In the genomic region with DNA sequence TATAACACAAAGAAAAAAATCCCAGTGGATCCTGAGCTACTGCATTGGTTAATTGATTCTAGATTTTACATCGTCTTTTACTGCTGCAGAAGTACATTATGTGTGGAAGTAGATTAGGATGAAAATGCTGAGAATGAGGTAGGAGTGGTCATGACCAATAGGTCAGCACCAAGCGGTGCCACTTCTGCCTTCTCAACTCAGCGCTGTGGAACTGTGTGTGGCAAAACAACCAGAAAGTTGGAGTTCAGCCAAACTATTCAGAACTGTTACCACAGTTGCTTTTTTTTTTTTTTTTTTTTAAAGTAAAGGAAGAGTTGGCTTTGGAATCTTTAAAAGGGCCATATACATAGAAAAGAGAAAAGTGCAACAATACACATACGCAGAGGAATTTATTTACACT, we compare ENCODE assay signal across 10 cellular contexts. TPM values are rescaled to one million over a fixed set of nuclear protein-coding genes. Genes with fewer than 3 reads are reported as not detected.
DNase-seq lines count a peak whose midpoint lies in the region; ATAC-seq and TF ChIP-seq lines count a peak whose summit lies in the region.
"Had no signal": no experiment of that assay in that cellular context is flagged by ENCODE, and none has a peak within 500 bp of the region (broad histone marks: within the 10 kb centered on the region; RNA-seq: fewer than 3 reads in every experiment).

No MANE protein-coding gene starts in this region.

- H4K91ac ChIP-seq in IMR-90 (ENCODE audit: insufficient read depth, low read depth, low read length), result no peak overlapping the region

- no peaks in the 10 kb centered on the region for H3K4me1 ChIP-seq in IMR-90 (ENCODE audit: control insufficient read depth, insufficient read depth, low read length)
- no peaks in the 10 kb centered on the region for H3K4me1 ChIP-seq in sigmoid colon
- H3K4me1 ChIP-seq in prostate gland (replicated peaks), result no peaks in the 10 kb centered on the region

- H4K20me1 ChIP-seq in IMR-90 (ENCODE audit: insufficient read depth, low read length), result no peaks in the 10 kb centered on the region

- intact Hi-C loops in IMR-90 (cut with micrococcal nuclease) (no loop called here), posterior vena cava (cut with DNase I) (no loop called here), sigmoid colon (cut with DNase I) (no loop called here), prostate gland (cut with DNase I) (no loop called here)

- ATAC-seq in IMR-90 (ENCODE audit: low read depth), result no peak; the same call in 1 of the 2 replicates

- in situ Hi-C loops in IMR-90 (cut with MboI; ENCODE audit: low sequenced_read_pairs), result no loop called here

- no peak overlapping the region for H3K23ac ChIP-seq in IMR-90 (ENCODE audit: low read depth, low read length)

- dilution Hi-C loops in IMR-90 (cut with HindIII; ENCODE audit: low sequenced_read_pairs, unreplicated experiment), result no loop called here

- no peak overlapping the region for H3K9ac ChIP-seq in IMR-90 (ENCODE audit: low read depth, low read length)

- no peak for TF ChIP-seq EP300 in sigmoid colon (IDR thresholded peaks at IDR 0.05)

- H2AK5ac ChIP-seq in IMR-90 (ENCODE audit: low read depth, low read length), result no peak overlapping the region

- no peak overlapping the region for H2BK5ac ChIP-seq in IMR-90 (ENCODE audit: low read depth, low read length, poor library complexity, severe bottlenecking)

- no peaks in the 10 kb centered on the region for H3K9me1 ChIP-seq in IMR-90 (ENCODE audit: insufficient read depth, low read length)

- peak; percentile 28 for DNase-seq in IMR-90
- DNase-seq in NCI-H748 (lab: John Stamatoyannopoulos, UW; ENCODE audit: unreplicated experiment), result peak; percentile 85
- DNase-seq in fibroblast of gingiva (ENCODE audit: low read depth), result peak; percentile 49
- peak; percentile 63 for DNase-seq in posterior vena cava (ENCODE audit: low spot score)
- DNase-seq in sigmoid colon, result no peak
- DNase-seq in NCI-H1436 (lab: John Stamatoyannopoulos, UW), result no peak
- no peak for DNase-seq in prostate gland (ENCODE audit: low spot score)
- DNase-seq: activated CD4-positive, alpha-beta T cell treated with anti-CD3 and anti-CD28 coated beads, Interleukin-2, amount 50 U/mL, for 48 hours; stomach had no signal

- no peak overlapping the region for H3K4ac ChIP-seq in IMR-90 (ENCODE audit: low read depth, low read length)

- no TSS peak for BruUV-seq in IMR-90 (replicated peaks; lab: Mats Ljungman, UMichigan)

- TF ChIP-seq RAD21 in IMR-90 (IDR thresholded peaks at IDR 0.05; ENCODE audit: low read length), result no peak

- H3K18ac ChIP-seq in IMR-90 (ENCODE audit: low read depth, low read length), result no peak overlapping the region

- no peak overlapping the region for H2BK120ac ChIP-seq in IMR-90 (ENCODE audit: low read depth, low read length)

- 60% methylated on average over 1 of the region's 4 CpGs; no CpG with 5 or more reads in 1 of the 2 experiments for WGBS in IMR-90 (ENCODE audit: extremely low coverage in 2 of 2, insufficient read length in 1 of 2), 2 experiments
- 29 to 61% methylated on average over 4 of the region's 4 CpGs for WGBS in sigmoid colon, 2 donors
- 42% methylated on average over 4 of the region's 4 CpGs for WGBS in prostate gland

- no peak overlapping the region for H3K4me3 ChIP-seq in IMR-90 (ENCODE audit: insufficient read depth, low read depth, low read length)
- H3K4me3 ChIP-seq in sigmoid colon, result no peak overlapping the region
- H3K4me3 ChIP-seq in prostate gland, result no peak overlapping the region
- H3K4me3 ChIP-seq: smooth muscle cell, stomach had no signal

- H2AFZ ChIP-seq in IMR-90 (replicated peaks; ENCODE audit: low read length, poor library complexity), result no peak overlapping the region

- H2BK20ac ChIP-seq in IMR-90 (ENCODE audit: low read depth, low read length), result no peak overlapping the region

- H3K36me3 ChIP-seq in IMR-90 (ENCODE audit: control insufficient read depth, insufficient read depth, low read length), result no peaks in the 10 kb centered on the region
- H3K36me3 ChIP-seq in sigmoid colon, result no peaks in the 10 kb centered on the region
- no peaks in the 10 kb centered on the region for H3K36me3 ChIP-seq in prostate gland
- H3K36me3 ChIP-seq: stomach had no signal

- no peak overlapping the region for H3K4me2 ChIP-seq in IMR-90 (ENCODE audit: low read depth, low read length)
- H3K4me2 ChIP-seq: smooth muscle cell had no signal

- no peak overlapping the region for H3K56ac ChIP-seq in IMR-90 (ENCODE audit: extremely low read depth, insufficient read depth, low read length)

- no peak for TF ChIP-seq POLR2A in IMR-90 (IDR thresholded peaks at IDR 0.05; ENCODE audit: low read depth, low read length)
- TF ChIP-seq POLR2A in sigmoid colon (IDR thresholded peaks at IDR 0.05), result no peak
- no peak for TF ChIP-seq POLR2A in prostate gland (IDR thresholded peaks at IDR 0.05)

- H3K14ac ChIP-seq in IMR-90 (replicated peaks; ENCODE audit: low read depth, low read length), result no peak overlapping the region

- no peak overlapping the region for H4K5ac ChIP-seq in IMR-90 (ENCODE audit: low read depth, low read length)

- TF ChIP-seq CTCF in IMR-90 (conservative IDR thresholded peaks at IDR 0.05; ENCODE audit: low read depth, low read length), result no peak
- no peak for TF ChIP-seq CTCF in sigmoid colon (IDR thresholded peaks at IDR 0.05)
- no peak for TF ChIP-seq CTCF in prostate gland (IDR thresholded peaks at IDR 0.05)

- H4K8ac ChIP-seq in IMR-90 (ENCODE audit: low read depth in 2 of 2, low read length in 2 of 2), result no peak overlapping the region

- no peaks in the 10 kb centered on the region for H3K27me3 ChIP-seq in IMR-90 (ENCODE audit: control insufficient read depth, insufficient read depth, low read length)
- no peaks in the 10 kb centered on the region for H3K27me3 ChIP-seq in sigmoid colon
- no peaks in the 10 kb centered on the region for H3K27me3 ChIP-seq in prostate gland (replicated peaks; ENCODE audit: insufficient read depth)
- H3K27me3 ChIP-seq: stomach had no signal

- POLR2A ChIA-PET in IMR-90 (lab: Charles Lee; ENCODE audit: unreplicated experiment), result no interaction called here

- H2AK9ac ChIP-seq in IMR-90 (replicated peaks; ENCODE audit: low read depth, low read length, poor library complexity), result no peak overlapping the region

- CTCF ChIA-PET in IMR-90 (lab: Yijun Ruan, JAX), result no interaction called here

- no peak overlapping the region for H2BK15ac ChIP-seq in IMR-90 (ENCODE audit: low read depth, low read length)

- no peaks in the 10 kb centered on the region for H3K79me1 ChIP-seq in IMR-90 (ENCODE audit: low read depth in 1 of 2, low read length in 2 of 2)

- H3K27ac ChIP-seq in IMR-90 (ENCODE audit: insufficient read depth, low read length), result no peak overlapping the region
- H3K27ac ChIP-seq in sigmoid colon, result no peak overlapping the region
- no peak overlapping the region for H3K27ac ChIP-seq in prostate gland
- H3K27ac ChIP-seq: stomach had no signal

- H3K9me3 ChIP-seq in IMR-90 (ENCODE audit: control insufficient read depth, insufficient read depth, low read length) (no peaks in the 10 kb centered on the region), sigmoid colon (peaks cover 0 to 4% (median 2%) of the 10 kb centered on the region in 4 donors), prostate gland (no peaks in the 10 kb centered on the region)
- H3K9me3 ChIP-seq: stomach had no signal

TF ChIP-seq in IMR-90, 13 proteins besides CTCF, POLR2A, EP300 and RAD21:
- no peak for TF ChIP-seq MAFK (IDR thresholded peaks at IDR 0.05; ENCODE audit: low read depth, low read length)
- no peak for TF ChIP-seq CHD1 (IDR thresholded peaks at IDR 0.05; ENCODE audit: low read depth, low read length)
- no peak for TF ChIP-seq FOS (IDR thresholded peaks at IDR 0.05; ENCODE audit: low read depth, low read length)
- no peak for TF ChIP-seq MXI1 (IDR thresholded peaks at IDR 0.05; ENCODE audit: borderline replicate concordance, low read depth, low read length)
- no peak for TF ChIP-seq BHLHE40 (IDR thresholded peaks at IDR 0.05; ENCODE audit: low read depth, low read length)
- TF ChIP-seq, protein P1, sequence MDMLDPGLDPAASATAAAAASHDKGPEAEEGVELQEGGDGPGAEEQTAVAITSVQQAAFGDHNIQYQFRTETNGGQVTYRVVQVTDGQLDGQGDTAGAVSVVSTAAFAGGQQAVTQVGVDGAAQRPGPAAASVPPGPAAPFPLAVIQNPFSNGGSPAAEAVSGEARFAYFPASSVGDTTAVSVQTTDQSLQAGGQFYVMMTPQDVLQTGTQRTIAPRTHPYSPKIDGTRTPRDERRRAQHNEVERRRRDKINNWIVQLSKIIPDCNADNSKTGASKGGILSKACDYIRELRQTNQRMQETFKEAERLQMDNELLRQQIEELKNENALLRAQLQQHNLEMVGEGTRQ (IDR thresholded peaks at IDR 0.05; ENCODE audit: low read depth, low read length), result no peak
- no peak for TF ChIP-seq RCOR1 (IDR thresholded peaks at IDR 0.05; ENCODE audit: insufficient replicate concordance, low read length)
- TF ChIP-seq SMC3 (IDR thresholded peaks at IDR 0.05; ENCODE audit: low read depth, low read length), result no peak
- no peak for TF ChIP-seq MAZ (IDR thresholded peaks at IDR 0.05; ENCODE audit: borderline replicate concordance, low read depth, low read length)
- no peak for TF ChIP-seq ELK1 (IDR thresholded peaks at IDR 0.05; ENCODE audit: borderline replicate concordance, low read depth, low read length)
TF ChIP-seq in IMR-90: peak in this region for 0.

RNA-seq across cellular contexts. Expression of gene POU5F2, which starts 24.2 kb away (rescaled TPM):
- total RNA-seq in IMR-90 (2012; rRNA removed) (1.1 and 1.4 TPM in 2 replicates), posterior vena cava (1 to 10 TPM; 2.0 to 2.4 TPM), sigmoid colon (1 to 10 TPM; 2.5 to 6.1 (median 3.2) TPM), prostate gland (1 to 10 TPM; 1.7 to 3.2 TPM)
- polyA plus RNA-seq in IMR-90 (2012; rRNA removed) (0.02 TPM in 1 of 2 replicates, not detected in the other), sigmoid colon (under 1 TPM in 2 of 3 donors, not detected in 1; under 0.01 to 0.17 TPM)
- not detected in 2 replicates for polyA plus RNA-seq in IMR-90 (2012; cell fraction: cytosol; rRNA removed)
- 0.10 and 0.37 TPM in 2 replicates for polyA plus RNA-seq in IMR-90 (2012; cell fraction: nucleus; rRNA removed; ENCODE audit: low replicate concordance)

Comparison
In these comparisons a context has a peak if more than half of its experiments do, and no peak if none do; other contexts are left out.
1. DNase-seq: peak in IMR-90 (single experiment), NCI-H748 (single experiment), fibroblast of gingiva (single experiment) and posterior vena cava (single experiment); none in sigmoid colon (single experiment), NCI-H1436 (single experiment) and prostate gland (single experiment).